In genomic region chr9:125759812-125760134, GRCh38 we compare ENCODE assay signal across 9 cellular contexts. TPM values are rescaled to one million over a fixed set of nuclear protein-coding genes. Genes with fewer than 3 reads are reported as not detected.
DNase-seq lines count a peak whose midpoint lies in the region; ATAC-seq and TF ChIP-seq lines count a peak whose summit lies in the region.
"Had no signal": no experiment of that assay in that cellular context is flagged by ENCODE, and none has a peak within 500 bp of the region (broad histone marks: within the 10 kb centered on the region; RNA-seq: fewer than 3 reads in every experiment).

No MANE protein-coding gene starts in this region.

- H3K36me3 ChIP-seq in Peyer's patch (no peaks in the 10 kb centered on the region), cardiac muscle cell (no peaks in the 10 kb centered on the region), spleen (no peaks in the 10 kb centered on the region), tibial artery (no peaks in the 10 kb centered on the region)

- peaks cover 32% of the 10 kb centered on the region for H3K4me1 Mint-ChIP-seq in chondrocyte (ENCODE audit: low read depth)

- peaks cover 2% of the 10 kb centered on the region for H3K36me3 Mint-ChIP-seq in chondrocyte (ENCODE audit: low read depth)

- no peak overlapping the region for H3K4me3 Mint-ChIP-seq in chondrocyte (ENCODE audit: unreplicated experiment)

- H3K4me1 ChIP-seq in Peyer's patch, result no peaks in the 10 kb centered on the region
- H3K4me1 ChIP-seq in cardiac muscle cell (ENCODE audit: low read depth), result peaks cover 91% of the 10 kb centered on the region
- H3K4me1 ChIP-seq in spleen, result peaks cover 0 to 92% (median 62%) of the 10 kb centered on the region in 6 donors
- H3K4me1 ChIP-seq in tibial artery, result peaks cover 0 to 7% (median 2%) of the 10 kb centered on the region in 4 donors

- no peak for TF ChIP-seq POLR2A in Peyer's patch (IDR thresholded peaks at IDR 0.05)
- TF ChIP-seq POLR2A in spleen (IDR thresholded peaks at IDR 0.05), result no peak

- no peaks in the 10 kb centered on the region for H3K9me3 Mint-ChIP-seq in chondrocyte (ENCODE audit: low read depth)

- no peak overlapping the region for H3K27ac Mint-ChIP-seq in chondrocyte (ENCODE audit: unreplicated experiment)

- no peaks in the 10 kb centered on the region for H3K9me3 ChIP-seq in Peyer's patch
- H3K9me3 ChIP-seq in cardiac muscle cell (ENCODE audit: low read depth), result no peaks in the 10 kb centered on the region
- H3K9me3 ChIP-seq in spleen, result no peaks in the 10 kb centered on the region
- no peaks in the 10 kb centered on the region for H3K9me3 ChIP-seq in tibial artery

- peak; percentile 52 to 79 (median 58) for DNase-seq in NCI-H1417 (lab: John Stamatoyannopoulos, UW)
- DNase-seq in NCI-H1417 treated with DMSO at 0.1 percent for 48 hours (lab: John Stamatoyannopoulos, UW), result no peak
- DNase-seq in Peyer's patch, result no peak
- DNase-seq in cardiac muscle cell (ENCODE audit: low read depth in 1 of 2, low spot score in 1 of 2), result peak; percentile 44 to 69
- no peak for DNase-seq in spleen
- DNase-seq in chondrocyte (ENCODE audit: low spot score), result no peak
- no peak for DNase-seq in tibial artery
- DNase-seq: ACHN had no signal

- TF ChIP-seq CTCF in Peyer's patch (IDR thresholded peaks at IDR 0.05), result no peak
- no peak for TF ChIP-seq CTCF in cardiac muscle cell (IDR thresholded peaks at IDR 0.05; ENCODE audit: low read depth, low read length)
- no peak for TF ChIP-seq CTCF in spleen (IDR thresholded peaks at IDR 0.05 in 8 of 11, conservative IDR thresholded peaks at IDR 0.05 in 3 of 11)
- TF ChIP-seq CTCF in chondrocyte (IDR thresholded peaks at IDR 0.05), result no peak
- TF ChIP-seq CTCF in tibial artery (IDR thresholded peaks at IDR 0.05), result no peak

- H3K27ac ChIP-seq in Peyer's patch (peak overlapping the region in 2 of 4 donors; percentile 21 to 33), cardiac muscle cell (peak overlapping the region; percentile 80), spleen (peak overlapping the region in 5 of 8 donors; percentile 7 to 67 (median 56)), tibial artery (no peak overlapping the region)

- no peaks in the 10 kb centered on the region for H3K27me3 ChIP-seq in Peyer's patch
- no peaks in the 10 kb centered on the region for H3K27me3 ChIP-seq in cardiac muscle cell
- no peaks in the 10 kb centered on the region for H3K27me3 ChIP-seq in spleen (replicated peaks in 1 of 7)
- no peaks in the 10 kb centered on the region for H3K27me3 ChIP-seq in tibial artery

- WGBS in spleen, 5 donors, result 40 to 50% (median 42%) methylated on average over 7 of the region's 7 CpGs

- intact Hi-C loops in spleen (cut with DNase I; ENCODE audit: low total_unique reads), result loop anchor here (10.0 kb wide), 1 partner anchor 55 kb away; no protein-coding TSS in a partner anchor
- intact Hi-C loops in tibial artery (cut with DNase I; ENCODE audit: low total_unique reads), result no loop called here

- ATAC-seq in GM19328 (IDR thresholded peaks at IDR 0.05; ENCODE audit: unreplicated experiment), result no peak

- H3K4me3 ChIP-seq in Peyer's patch (peak overlapping the region in 3 of 4 donors; percentile 14 to 25 (median 24)), cardiac muscle cell (peak overlapping the region; percentile 4), spleen (peak overlapping the region in 7 of 8 donors; percentile 1 to 60 (median 22)), tibial artery (peak overlapping the region in 1 of 2 donors; percentile 10)

- H3K27me3 Mint-ChIP-seq in chondrocyte (ENCODE audit: low read depth), result no peaks in the 10 kb centered on the region

RNA-seq across cellular contexts. Expression of gene PBX3, which starts 12.6 kb away (rescaled TPM):
- 10 to 100 TPM in 3 of 4 donors, 1 to 10 TPM in 1; 7.7 to 83.3 (median 12.1) TPM for total RNA-seq in Peyer's patch
- total RNA-seq in cardiac muscle cell, result 134 and 293 TPM in 2 replicates
- polyA plus RNA-seq in cardiac muscle cell, result 133 and 159 TPM in 2 replicates
- total RNA-seq in spleen, result 10 to 100 TPM; 29.5 to 58.4 (median 40.0) TPM
- 10 to 100 TPM in 2 of 3 donors, 1 to 10 TPM in 1; 7.2 to 13.6 (median 10.5) TPM for polyA plus RNA-seq in spleen
- total RNA-seq in chondrocyte, result 24.1 to 32.8 TPM (median 26.6 TPM) in 3 replicates

RNA-seq across cellular contexts. Expression of gene MAPKAP1, which starts 52.8 kb away (rescaled TPM):
- 10 to 100 TPM; 59.0 to 98.2 (median 70.9) TPM for total RNA-seq in Peyer's patch
- 85.6 and 103 TPM in 2 replicates for total RNA-seq in cardiac muscle cell
- polyA plus RNA-seq in cardiac muscle cell, result 66.7 TPM in 2 replicates
- total RNA-seq in spleen, result 10 to 100 TPM; 47.2 to 77.2 (median 63.4) TPM
- 10 to 100 TPM; 37.2 to 51.7 (median 37.7) TPM for polyA plus RNA-seq in spleen
- total RNA-seq in chondrocyte, result 80.3 to 93.9 TPM (median 91.5 TPM) in 3 replicates

Comparison
In these comparisons a context has a peak if more than half of its experiments do, and no peak if none do; other contexts are left out.
1. DNase-seq: peak in NCI-H1417 (3 of 3) and cardiac muscle cell (2 of 2); none in NCI-H1417 treated with DMSO at 0.1 percent for 48 hours (single experiment), Peyer's patch (0 of 3), spleen (single experiment), chondrocyte (single experiment) and tibial artery (0 of 2).
2. H3K27ac ChIP-seq: peak in cardiac muscle cell (single experiment) and spleen (5 of 8); none in tibial artery (0 of 2).